ENCODE assay signal across 6 cellular contexts in the genomic region with DNA sequence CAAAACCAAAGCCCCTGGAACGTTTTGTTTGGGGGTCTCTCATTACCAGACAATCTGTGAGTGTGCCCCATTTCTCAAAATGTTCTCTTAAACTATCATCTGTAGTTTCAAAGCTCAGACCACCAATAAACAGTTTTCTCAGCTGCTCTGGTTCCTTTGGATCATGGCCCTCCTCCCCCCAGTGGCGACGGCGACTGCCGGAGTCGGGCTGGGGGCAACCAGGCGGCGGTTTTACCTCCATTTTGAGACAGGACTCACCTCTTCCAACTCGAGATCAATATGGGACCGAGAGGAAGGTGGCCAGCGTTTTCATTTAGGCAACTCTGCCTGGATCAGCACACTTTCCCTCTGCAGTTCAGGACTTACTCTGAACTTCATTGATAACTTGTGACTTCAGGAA.
"Had no signal": no experiment of that assay in that cellular context is flagged by ENCODE, and none has a peak within 500 bp of the region (broad histone marks: within the 10 kb centered on the region; RNA-seq: fewer than 3 reads in every experiment).

No MANE protein-coding gene starts in this region.

- DNase-seq: IMR-90, KBM-7, KG1 had no signal

- H3K4me3 Mint-ChIP-seq: IgD-negative memory B cell had no signal

- H3K27ac ChIP-seq: HL-60 had no signal

- H3K27ac Mint-ChIP-seq: IgD-negative memory B cell had no signal

- H3K4me1 Mint-ChIP-seq: IgD-negative memory B cell had no signal

- H3K27me3 Mint-ChIP-seq: IgD-negative memory B cell had no signal

- H3K4me3 ChIP-seq: K562 had no signal

- H3K36me3 Mint-ChIP-seq: IgD-negative memory B cell had no signal
